29 cellular contexts compared by ENCODE assay signal in genomic region chr5:98308231-98308630, GRCh38.
DNase-seq lines count a peak whose midpoint lies in the region; ATAC-seq and TF ChIP-seq lines count a peak whose summit lies in the region.
"Had no signal": no experiment of that assay in that cellular context is flagged by ENCODE, and none has a peak within 500 bp of the region (broad histone marks: within the 10 kb centered on the region; RNA-seq: fewer than 3 reads in every experiment).

No MANE protein-coding gene starts in this region.

- TF ChIP-seq CTCF in RWPE2 (IDR thresholded peaks at IDR 0.05; ENCODE audit: poor library complexity, severe bottlenecking) = no peak
- TF ChIP-seq CTCF in osteocyte (IDR thresholded peaks at IDR 0.05) = no peak

- H3K4me1 ChIP-seq in RWPE2 (ENCODE audit: insufficient read depth, poor library complexity, severe bottlenecking) = peaks cover 37% of the 10 kb centered on the region
- H3K4me1 ChIP-seq: HAP-1, psoas muscle, spleen had no signal

- peak; percentile 48 for DNase-seq in HCEC 1CT
- no peak for DNase-seq in RWPE2 (ENCODE audit: low spot score)
- peak; percentile 17 for DNase-seq in fibroblast of gingiva (ENCODE audit: low read depth)
- DNase-seq in osteocyte (ENCODE audit: extremely low spot score, unreplicated experiment) = no peak
- DNase-seq in islet precursor cell = no peak
- DNase-seq in NCI-H226 = no peak
- DNase-seq in 8988T = no peak
- no peak for DNase-seq in mucosa of gallbladder (ENCODE audit: low spot score)
- DNase-seq: activated naive CD4-positive, alpha-beta T cell treated with anti-CD3 and anti-CD28 coated beads, Interleukin-2, amount 50 U/mL, for 16 hours; activated T-cell treated with anti-CD3 and anti-CD28 coated beads, Interleukin-2, amount 50 U/mL, for 72 hours; AML-193; aorta; CD8-positive, alpha-beta memory T cell; DMS79; effector CD4-positive, alpha-beta T cell; head of caudate nucleus; MV-4-11; NCI-H187 treated with DMSO at 0.1 percent for 48 hours; psoas muscle; Right ventricle myocardium superior; spleen; stimulated activated CD4-positive, alpha-beta T cell treated with anti-CD3 and anti-CD28 coated beads, Interleukin-4, amount 100 ng/mL, for 1 hour; stimulated activated naive CD8-positive, alpha-beta T cell treated with anti-CD3 and anti-CD28 coated beads, Interleukin-15, Interleukin-2, amounts not matched to agents 100 U/mL and 50 U/mL, for 24 hours; T-helper 1 cell had no signal

- peak overlapping the region; percentile 99 for H3K27ac ChIP-seq in RWPE2 (ENCODE audit: poor library complexity, severe bottlenecking)
- H3K27ac ChIP-seq: psoas muscle, spleen had no signal

- H3K9me3 ChIP-seq in RWPE2 (ENCODE audit: severe bottlenecking) = no peaks in the 10 kb centered on the region
- H3K9me3 ChIP-seq: HAP-1, psoas muscle, spleen had no signal

- peak overlapping the region; percentile 98 for H3K27ac Mint-ChIP-seq in osteocyte (ENCODE audit: unreplicated experiment)
- H3K27ac Mint-ChIP-seq: activated T-cell treated with anti-CD3 and anti-CD28 coated beads, Interleukin-2, amount 50 U/mL, for 72 hours; CD8-positive, alpha-beta memory T cell had no signal

- H3K36me3 ChIP-seq in RWPE2 (ENCODE audit: low read depth) = no peaks in the 10 kb centered on the region
- H3K36me3 ChIP-seq: HAP-1, spleen had no signal

- H3K4me1 Mint-ChIP-seq in osteocyte (ENCODE audit: unreplicated experiment) = peaks cover 32% of the 10 kb centered on the region
- H3K4me1 Mint-ChIP-seq: CD8-positive, alpha-beta memory T cell had no signal

- H3K4me3 ChIP-seq in RWPE2 (ENCODE audit: severe bottlenecking) = no peak overlapping the region
- H3K4me3 ChIP-seq: HAP-1, K562, psoas muscle, spleen had no signal

- H3K9me3 Mint-ChIP-seq in osteocyte (ENCODE audit: unreplicated experiment) = no peaks in the 10 kb centered on the region
- H3K9me3 Mint-ChIP-seq: activated T-cell treated with anti-CD3 and anti-CD28 coated beads, Interleukin-2, amount 50 U/mL, for 72 hours; CD8-positive, alpha-beta memory T cell had no signal

- no peak for ATAC-seq in RWPE2 (ENCODE audit: low read depth)
- ATAC-seq: esophagus mucosa; K562; left lobe of liver; psoas muscle; stimulated activated naive CD8-positive, alpha-beta T cell treated with anti-CD3 and anti-CD28 coated beads, Interleukin-15, Interleukin-2, amounts not matched to agents 100 U/mL and 50 U/mL, for 24 hours had no signal

- no peak overlapping the region for H3K4me3 Mint-ChIP-seq in osteocyte (ENCODE audit: unreplicated experiment)
- H3K4me3 Mint-ChIP-seq: activated T-cell treated with anti-CD3 and anti-CD28 coated beads, Interleukin-2, amount 50 U/mL, for 72 hours; CD8-positive, alpha-beta memory T cell; neural crest cell had no signal

- no peaks in the 10 kb centered on the region for H3K27me3 Mint-ChIP-seq in osteocyte (ENCODE audit: unreplicated experiment)

- no peaks in the 10 kb centered on the region for H3K27me3 ChIP-seq in RWPE2 (ENCODE audit: insufficient read depth, poor library complexity, severe bottlenecking)
- H3K27me3 ChIP-seq: spleen had no signal

- H3K36me3 Mint-ChIP-seq in osteocyte (ENCODE audit: unreplicated experiment) = no peaks in the 10 kb centered on the region
- H3K36me3 Mint-ChIP-seq: CD8-positive, alpha-beta memory T cell had no signal

Comparison
In these comparisons a context has a peak if more than half of its experiments do, and no peak if none do; other contexts are left out.
1. DNase-seq: peak in HCEC 1CT (single experiment) and fibroblast of gingiva (single experiment); none in RWPE2 (single experiment), osteocyte (single experiment), islet precursor cell (single experiment), NCI-H226 (single experiment), 8988T (single experiment) and mucosa of gallbladder (single experiment).